In genomic region chr22:38325575-38325974, GRCh38 we compare ENCODE assay signal across 18 cellular contexts.
"Had no signal": no experiment of that assay in that cellular context is flagged by ENCODE, and none has a peak within 500 bp of the region (broad histone marks: within the 10 kb centered on the region; RNA-seq: fewer than 3 reads in every experiment).

No MANE protein-coding gene starts in this region.

- H3K4me3 ChIP-seq: cardiac muscle cell, tibial artery had no signal

- H3K9me3 Mint-ChIP-seq: activated CD4-positive, alpha-beta memory T cell treated with anti-CD3 and anti-CD28 coated beads, Interleukin-2, amount 10 ng/mL, durations not matched to agents 7 days and 5 days; activated naive CD8-positive, alpha-beta T cell treated with anti-CD3 and anti-CD28 coated beads, Interleukin-2, amount 10 ng/mL, durations not matched to agents 7 days and 5 days; activated T-helper 17 cell treated with anti-CD3 and anti-CD28 coated beads, Interleukin-2, amount 50 U/mL, for 72 hours; effector memory CD8-positive, alpha-beta T cell; natural killer cell had no signal

- H3K36me3 ChIP-seq: cardiac muscle cell, tibial artery had no signal

- H3K4me1 Mint-ChIP-seq: activated naive CD8-positive, alpha-beta T cell treated with anti-CD3 and anti-CD28 coated beads, Interleukin-2, amount 10 ng/mL, durations not matched to agents 7 days and 5 days; activated T-helper 17 cell treated with anti-CD3 and anti-CD28 coated beads, Interleukin-2, amount 50 U/mL, for 72 hours had no signal

- DNase-seq: activated CD4-positive, alpha-beta memory T cell treated with anti-CD3 and anti-CD28 coated beads, Interleukin-2, amount 10 ng/mL, durations not matched to agents 7 days and 5 days; activated CD4-positive, alpha-beta T cell treated with anti-CD3 and anti-CD28 coated beads for 48 hours; activated CD4-positive, CD25-positive, alpha-beta regulatory T cell; activated CD8-positive, alpha-beta memory T cell treated with anti-CD3 and anti-CD28 coated beads, Interleukin-2, amount 10 ng/mL, durations not matched to agents 7 days and 5 days; activated naive CD4-positive, alpha-beta T cell treated with Interleukin-2 at 50 U/mL for 16 hours; activated naive CD8-positive, alpha-beta T cell treated with anti-CD3 and anti-CD28 coated beads, Interleukin-2, amount 10 ng/mL, durations not matched to agents 7 days and 5 days; amygdala; effector memory CD8-positive, alpha-beta T cell; foreskin fibroblast; natural killer cell; posterior cingulate gyrus; stimulated activated CD8-positive, alpha-beta memory T cell treated with anti-CD3 and anti-CD28 coated beads, Interleukin-4, amount 100 ng/mL, for 48 hours; stimulated activated naive CD4-positive, alpha-beta T cell; T-helper 1 cell; T-helper 9 cell; tibial artery had no signal

- H3K4me1 ChIP-seq: tibial artery had no signal

- ATAC-seq: activated CD8-positive, alpha-beta memory T cell treated with anti-CD3 and anti-CD28 coated beads, Interleukin-2, amount 10 ng/mL, durations not matched to agents 7 days and 5 days; activated T-helper 17 cell treated with anti-CD3 and anti-CD28 coated beads, Interleukin-2, amount 50 U/mL, for 72 hours; effector memory CD8-positive, alpha-beta T cell; natural killer cell had no signal

- H3K4me3 Mint-ChIP-seq: activated CD4-positive, alpha-beta memory T cell treated with anti-CD3 and anti-CD28 coated beads, Interleukin-2, amount 10 ng/mL, durations not matched to agents 7 days and 5 days; activated CD8-positive, alpha-beta memory T cell treated with anti-CD3 and anti-CD28 coated beads, Interleukin-2, amount 10 ng/mL, durations not matched to agents 7 days and 5 days; activated naive CD8-positive, alpha-beta T cell treated with anti-CD3 and anti-CD28 coated beads, Interleukin-2, amount 10 ng/mL, durations not matched to agents 7 days and 5 days; activated T-helper 17 cell treated with anti-CD3 and anti-CD28 coated beads, Interleukin-2, amount 50 U/mL, for 72 hours; effector memory CD8-positive, alpha-beta T cell; natural killer cell had no signal

- H3K9me3 ChIP-seq: tibial artery had no signal

- H3K27ac ChIP-seq: cardiac muscle cell, tibial artery had no signal

- H3K27ac Mint-ChIP-seq: activated CD4-positive, alpha-beta memory T cell treated with anti-CD3 and anti-CD28 coated beads, Interleukin-2, amount 10 ng/mL, durations not matched to agents 7 days and 5 days; activated CD8-positive, alpha-beta memory T cell treated with anti-CD3 and anti-CD28 coated beads, Interleukin-2, amount 10 ng/mL, durations not matched to agents 7 days and 5 days; activated naive CD8-positive, alpha-beta T cell treated with anti-CD3 and anti-CD28 coated beads, Interleukin-2, amount 10 ng/mL, durations not matched to agents 7 days and 5 days; activated T-helper 17 cell treated with anti-CD3 and anti-CD28 coated beads, Interleukin-2, amount 50 U/mL, for 72 hours; natural killer cell had no signal

- H3K36me3 Mint-ChIP-seq: activated CD8-positive, alpha-beta memory T cell treated with anti-CD3 and anti-CD28 coated beads, Interleukin-2, amount 10 ng/mL, durations not matched to agents 7 days and 5 days; activated naive CD8-positive, alpha-beta T cell treated with anti-CD3 and anti-CD28 coated beads, Interleukin-2, amount 10 ng/mL, durations not matched to agents 7 days and 5 days; natural killer cell had no signal

- H3K27me3 ChIP-seq: cardiac muscle cell had no signal
